Comparison of ENCODE assay signal across 22 cellular contexts in the genomic region with DNA sequence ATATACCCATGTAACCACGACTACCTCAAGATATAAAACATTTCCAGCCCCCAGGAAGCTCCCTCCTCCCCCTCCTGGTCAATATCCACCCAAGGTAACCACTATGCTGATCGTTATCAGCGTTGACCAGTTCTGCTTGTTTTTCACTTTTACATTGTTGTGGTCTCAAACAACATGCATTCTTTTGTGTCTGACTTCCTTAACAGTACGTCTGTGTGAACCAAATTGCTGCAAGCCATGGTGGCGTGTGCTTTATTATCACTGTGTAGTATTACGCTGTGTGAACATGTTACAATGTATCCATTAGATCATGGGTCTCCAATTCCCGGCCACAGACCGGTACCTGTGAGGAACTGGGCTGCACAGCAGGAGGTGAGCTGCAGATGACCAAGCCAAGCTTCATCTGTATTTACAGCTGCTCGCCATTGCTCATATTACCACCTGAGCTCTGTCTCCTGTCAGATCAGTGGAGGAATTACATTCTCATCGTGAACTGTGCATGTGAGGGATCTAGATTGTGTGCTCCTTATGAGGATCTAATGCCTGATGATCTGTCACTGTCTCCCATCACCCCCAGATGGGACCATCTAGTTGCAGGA.
"Had no signal": no experiment of that assay in that cellular context is flagged by ENCODE, and none has a peak within 500 bp of the region (broad histone marks: within the 10 kb centered on the region; RNA-seq: fewer than 3 reads in every experiment).

No MANE protein-coding gene starts in this region.

- ATAC-seq: effector memory CD8-positive, alpha-beta T cell; gastrocnemius medialis; heart right ventricle; left lobe of liver; mucosa of descending colon; naive thymus-derived CD8-positive, alpha-beta T cell had no signal

- FAIRE-seq: islet of Langerhans had no signal

- H3K27ac Mint-ChIP-seq: dendritic cell treated with granulocyte-macrophage colony-stimulating factor and Interleukin-4, amounts not matched to agents 40 ng/mL and 50 ng/mL, for 4 days; effector memory CD8-positive, alpha-beta T cell; naive thymus-derived CD8-positive, alpha-beta T cell; type B pancreatic cell had no signal

- H3K4me3 Mint-ChIP-seq: dendritic cell treated with granulocyte-macrophage colony-stimulating factor and Interleukin-4, amounts not matched to agents 40 ng/mL and 50 ng/mL, for 4 days; effector memory CD8-positive, alpha-beta T cell; naive thymus-derived CD8-positive, alpha-beta T cell; type B pancreatic cell had no signal

- H3K36me3 ChIP-seq: esophagus muscularis mucosa, gastrocnemius medialis, heart right ventricle, ovary, right atrium auricular region, sigmoid colon, stomach, uterus had no signal

- H3K27me3 ChIP-seq: esophagus muscularis mucosa, gastrocnemius medialis, heart right ventricle, ovary, right atrium auricular region, sigmoid colon, stomach, uterus had no signal

- H3K9me3 ChIP-seq: esophagus muscularis mucosa, gastrocnemius medialis, mucosa of descending colon, ovary, right atrium auricular region, uterus had no signal

- H3K4me1 ChIP-seq: esophagus muscularis mucosa, gastrocnemius medialis, right atrium auricular region, stomach, uterus had no signal

- H3K27ac ChIP-seq: epithelial cell of prostate, esophagus muscularis mucosa, gastrocnemius medialis, heart right ventricle, ovary, right atrium auricular region, sigmoid colon, skin epidermis, stomach, uterus had no signal

- H3K36me3 Mint-ChIP-seq: naive thymus-derived CD8-positive, alpha-beta T cell; type B pancreatic cell had no signal

- DNase-seq: effector memory CD8-positive, alpha-beta T cell; gastrocnemius medialis; heart right ventricle; hypothalamus; mammary epithelial cell; mucosa of descending colon; naive thymus-derived CD8-positive, alpha-beta T cell; ovary; sigmoid colon; stimulated activated CD4-positive, alpha-beta T cell treated with anti-CD3 and anti-CD28 coated beads, Interleukin-2, amount 100 ng/mL, for 24 hours; stimulated activated naive CD4-positive, alpha-beta T cell; stomach; substantia nigra; uterus had no signal

- H3K27me3 Mint-ChIP-seq: type B pancreatic cell had no signal

- H3K9me3 Mint-ChIP-seq: dendritic cell treated with granulocyte-macrophage colony-stimulating factor and Interleukin-4, amounts not matched to agents 40 ng/mL and 50 ng/mL, for 4 days; effector memory CD8-positive, alpha-beta T cell; type B pancreatic cell had no signal

- H3K4me3 ChIP-seq: esophagus muscularis mucosa, gastrocnemius medialis, heart right ventricle, mucosa of descending colon, ovary, right atrium auricular region, sigmoid colon, skin epidermis, stomach, uterus had no signal
